11 cellular contexts compared by ENCODE assay signal in the genomic region with DNA sequence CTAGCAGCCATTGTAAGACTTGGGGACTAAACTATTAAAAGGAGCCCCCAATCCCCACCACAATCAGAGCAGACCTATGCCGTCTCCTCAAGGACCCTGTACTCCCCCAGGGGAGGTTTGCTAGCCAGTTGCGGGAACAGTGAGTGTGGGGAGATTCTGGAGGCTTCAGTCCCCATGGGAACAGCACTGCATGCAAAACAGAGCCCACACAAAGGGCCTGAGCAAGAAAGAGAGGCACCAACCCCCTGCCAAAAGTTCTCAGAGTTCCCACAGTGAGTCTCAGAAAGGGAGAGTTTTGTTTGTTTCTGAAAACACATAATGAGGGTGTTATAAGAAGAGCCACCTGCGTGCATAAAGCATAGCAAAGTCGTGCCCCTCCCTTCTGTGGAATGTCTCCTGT. TPM values are rescaled to one million over a fixed set of nuclear protein-coding genes. Genes with fewer than 3 reads are reported as not detected.
DNase-seq lines count a peak whose midpoint lies in the region; ATAC-seq and TF ChIP-seq lines count a peak whose summit lies in the region.
"Had no signal": no experiment of that assay in that cellular context is flagged by ENCODE, and none has a peak within 500 bp of the region (broad histone marks: within the 10 kb centered on the region; RNA-seq: fewer than 3 reads in every experiment).

No MANE protein-coding gene starts in this region.

- ATAC-seq in GM18519 (IDR thresholded peaks at IDR 0.05; ENCODE audit: low FRiP score, unreplicated experiment) (peak; percentile 88), GM21619 (IDR thresholded peaks at IDR 0.05; ENCODE audit: unreplicated experiment) (peak; percentile 84), HG03139 (IDR thresholded peaks at IDR 0.05; ENCODE audit: unreplicated experiment) (peak; percentile 70)
- ATAC-seq: upper lobe of right lung had no signal

- no peak overlapping the region for H3K4me3 Mint-ChIP-seq in progenitor cell of endocrine pancreas (ENCODE audit: low read depth)
- H3K4me3 Mint-ChIP-seq: CD4-positive, alpha-beta memory T cell had no signal

- no peaks in the 10 kb centered on the region for H3K9me3 Mint-ChIP-seq in progenitor cell of endocrine pancreas (ENCODE audit: low read depth)

- DNase-seq in head of caudate nucleus (peak in 25 of 42 donors; percentile 10 to 70 (median 45)), CD1c-positive myeloid dendritic cell (ENCODE audit: extremely low spot score) (no peak), progenitor cell of endocrine pancreas (ENCODE audit: low spot score, unreplicated experiment) (no peak), NCI-H526 treated with DMSO at 0.1 percent for 48 hours (lab: John Stamatoyannopoulos, UW) (no peak)
- DNase-seq in activated CD4-positive, alpha-beta T cell treated with anti-CD3 and anti-CD28 coated beads, Interleukin-2, amount 50 U/mL, for 48 hours, result no peak
- DNase-seq: CD4-positive, alpha-beta memory T cell; T-helper 9 cell; upper lobe of right lung had no signal

- no peak overlapping the region for H3K27ac Mint-ChIP-seq in progenitor cell of endocrine pancreas
- H3K27ac Mint-ChIP-seq: CD4-positive, alpha-beta memory T cell had no signal

- TF ChIP-seq CTCF in progenitor cell of endocrine pancreas (IDR thresholded peaks at IDR 0.05; ENCODE audit: unreplicated experiment), result no peak

- no peaks in the 10 kb centered on the region for H3K36me3 Mint-ChIP-seq in progenitor cell of endocrine pancreas (ENCODE audit: insufficient read depth)
- H3K36me3 Mint-ChIP-seq: CD4-positive, alpha-beta memory T cell had no signal

- H3K27me3 Mint-ChIP-seq in progenitor cell of endocrine pancreas, result peaks cover 17% of the 10 kb centered on the region

- intact Hi-C loops in head of caudate nucleus (cut with DNase I), result no loop called here

- H3K4me1 Mint-ChIP-seq in progenitor cell of endocrine pancreas (ENCODE audit: low read depth), result peaks cover 9% of the 10 kb centered on the region
- H3K4me1 Mint-ChIP-seq: CD4-positive, alpha-beta memory T cell had no signal

RNA-seq across cellular contexts. Expression of a gene that starts 56.6 kb away (rescaled TPM):
- 2.1 and 2.8 TPM in 2 replicates for total RNA-seq in progenitor cell of endocrine pancreas
- total RNA-seq: CD4-positive, alpha-beta memory T cell had no signal

Comparison
In these comparisons a context has a peak if more than half of its experiments do, and no peak if none do; other contexts are left out.
1. DNase-seq: peak in head of caudate nucleus (25 of 42); none in CD1c-positive myeloid dendritic cell (single experiment), progenitor cell of endocrine pancreas (single experiment), activated CD4-positive, alpha-beta T cell treated with anti-CD3 and anti-CD28 coated beads, Interleukin-2, amount 50 U/mL, for 48 hours (0 of 2) and NCI-H526 treated with DMSO at 0.1 percent for 48 hours (single experiment).
2. Peak in every context shown above with its lines, with median percentiles within 50 percentile points of each other: ATAC-seq.